In the genomic region with DNA sequence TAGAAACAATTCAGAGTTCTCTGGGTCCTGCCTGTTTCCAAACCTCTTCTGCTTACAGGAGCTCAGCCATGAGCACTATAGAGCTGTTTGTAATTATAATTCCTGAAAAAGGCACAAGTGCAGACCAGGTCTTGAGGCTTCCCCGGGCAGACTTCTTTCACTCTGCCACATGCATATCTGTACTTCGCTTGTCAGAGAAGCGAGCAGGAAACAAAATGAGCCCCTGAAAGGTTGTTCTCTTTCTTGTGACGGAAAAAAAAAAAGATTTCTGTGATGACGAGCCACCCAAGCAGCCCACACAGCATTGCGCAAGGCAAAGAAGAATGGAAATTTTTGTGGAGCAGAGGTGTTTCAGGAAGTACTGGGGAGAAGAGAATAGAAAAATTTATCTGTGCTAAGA, we compare ENCODE assay signal across 1 cellular context.
TF ChIP-seq lines count a peak whose summit lies in the region.

No MANE protein-coding gene starts in this region.

TF ChIP-seq in IMR-90, 13 proteins besides CTCF, POLR2A, EP300 and RAD21:
- TF ChIP-seq CEBPB (IDR thresholded peaks at IDR 0.05; ENCODE audit: low read depth, low read length) = peak; percentile 55
- TF ChIP-seq NFE2L2 (IDR thresholded peaks at IDR 0.05; ENCODE audit: low read depth, low read length) = no peak
- no peak for TF ChIP-seq MAZ (IDR thresholded peaks at IDR 0.05; ENCODE audit: borderline replicate concordance, low read depth, low read length)
TF ChIP-seq in IMR-90: peak in this region for 1.
